Comparison of ENCODE assay signal across 8 cellular contexts in the genomic region with DNA sequence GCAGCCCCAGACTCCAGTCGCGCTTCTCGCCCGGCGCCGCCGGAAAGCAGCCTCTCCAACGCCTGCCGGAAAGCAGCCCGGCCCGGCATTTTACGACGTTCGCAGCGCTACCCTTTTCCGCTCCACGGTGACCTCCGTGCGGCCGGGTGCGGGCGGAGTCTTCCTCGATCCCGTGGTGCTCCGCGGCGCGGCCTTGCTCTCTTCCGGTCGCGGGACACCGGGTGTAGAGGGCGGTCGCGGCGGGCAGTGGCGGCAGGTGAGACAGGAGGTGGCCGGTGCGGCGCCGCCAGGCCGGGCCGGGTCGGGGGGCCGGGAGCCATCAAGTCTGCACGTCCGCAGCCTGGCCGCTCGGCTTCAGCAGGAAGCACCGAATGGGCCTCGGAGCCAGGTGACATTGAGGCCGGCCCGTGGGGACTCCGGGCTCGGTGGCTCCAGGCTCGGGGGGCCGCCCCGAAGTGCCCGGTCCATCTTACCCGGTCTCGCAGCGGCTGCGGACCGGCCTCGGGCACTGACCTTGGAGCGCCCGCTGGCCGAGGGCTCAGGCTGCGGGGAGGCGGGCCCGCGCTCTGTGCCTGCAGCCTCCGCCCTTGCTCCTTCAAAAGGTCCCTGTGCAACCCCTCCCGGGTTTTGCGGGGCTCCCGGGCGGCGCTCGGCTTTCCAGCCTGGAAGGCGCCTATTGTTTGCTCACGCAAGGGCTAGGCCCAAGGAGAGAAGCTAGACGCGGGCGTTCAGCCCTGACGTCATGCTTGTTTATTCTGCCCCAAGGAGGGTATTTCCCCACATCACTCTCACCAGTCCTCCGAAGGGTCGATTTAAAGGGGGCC. TPM values are rescaled to one million over a fixed set of nuclear protein-coding genes. Genes with fewer than 3 reads are reported as not detected.
DNase-seq lines count a peak whose midpoint lies in the region; ATAC-seq, FAIRE-seq and TF ChIP-seq lines count a peak whose summit lies in the region.

Gene COX4I1 (plus strand): TSS at position 199 of the 824 bp plus-strand sequence. CDS start 1,511 bp downstream, outside the sequence.
Gene EMC8 (minus strand): TSS at position 48 of the 824 bp plus-strand sequence. CDS start 249 bp downstream, outside the sequence.

- WGBS in right cardiac atrium = under 1% methylated on average over 87 of the region's 87 CpGs

- no peaks in the 10 kb centered on the region for H3K27me3 ChIP-seq in right cardiac atrium (ENCODE audit: control insufficient read depth, insufficient read depth)

- no peaks in the 10 kb centered on the region for H3K4me1 ChIP-seq in right cardiac atrium (ENCODE audit: control insufficient read depth, insufficient read depth, low read length)

- peak within 1 kb of the TSS; percentile 95 for H3K27ac ChIP-seq in right cardiac atrium (ENCODE audit: low read length)

- DNase-seq in NCI-H187 treated with DMSO at 0.1 percent for 48 hours (lab: John Stamatoyannopoulos, UW) (peak; percentile 56), anterior cingulate cortex (lab: John Stamatoyannopoulos, UW) (peak; percentile 54 to 96 (median 91)), right cardiac atrium (peak; percentile 97 to 99 (median 99)), pulmonary artery endothelial cell (ENCODE audit: low read depth, low spot score) (peak; percentile 64), urothelium cell line (ENCODE audit: low spot score) (peak; percentile 95)

- H3K4me3 ChIP-seq in right cardiac atrium (ENCODE audit: low read length) = peak within 1 kb of the TSS; percentile 88

- intact Hi-C loops in T-helper 2 cell treated with Interferon-gamma antibody and Interleukin-4, amounts not matched to agents 100 ng/mL and 5 ng/mL, for 36 hours (cut with micrococcal nuclease) = loop anchor here (1.0 to 10.0 kb wide), 4 partner anchors 112 to 755 kb away; partner anchors contain the start of genes GINS2 and MTHFSD
- intact Hi-C loops in right cardiac atrium (cut with DNase I) = no loop called here

- TF ChIP-seq POLR2A in GM18505 (IDR thresholded peaks at IDR 0.05; ENCODE audit: borderline replicate concordance, extremely low read depth, insufficient read depth, insufficient read length) = peak; percentile 87

- no peaks in the 10 kb centered on the region for H3K9me3 ChIP-seq in right cardiac atrium (ENCODE audit: control insufficient read depth, low read length)

- peak; percentile 58 for FAIRE-seq in urothelium cell line (lab: Jason Lieb, UNC)

- ATAC-seq in GM18505 (IDR thresholded peaks at IDR 0.05; ENCODE audit: unreplicated experiment) (peak; percentile 84), HG02970 (IDR thresholded peaks at IDR 0.05; ENCODE audit: low FRiP score, unreplicated experiment) (peak; percentile 72), right cardiac atrium (peak; percentile 97 to 98)

RNA-seq across cellular contexts. Expression of gene COX4I1, which starts in this region (rescaled TPM):
- 434 and 448 TPM in 2 replicates for total RNA-seq in T-helper 2 cell treated with Interferon-gamma antibody and Interleukin-4, amounts not matched to agents 100 ng/mL and 5 ng/mL, for 36 hours
- 1,000 to 10,000 TPM; 1,306 to 1,768 (median 1,579) TPM for total RNA-seq in right cardiac atrium
- polyA plus RNA-seq in right cardiac atrium = 4,150 TPM
- total RNA-seq in pulmonary artery endothelial cell = 424 and 604 TPM in 2 replicates

RNA-seq across cellular contexts. Expression of gene EMC8, which starts in this region (rescaled TPM):
- 30.9 and 31.9 TPM in 2 replicates for total RNA-seq in T-helper 2 cell treated with Interferon-gamma antibody and Interleukin-4, amounts not matched to agents 100 ng/mL and 5 ng/mL, for 36 hours
- 10 to 100 TPM; 18.5 to 22.0 (median 21.2) TPM for total RNA-seq in right cardiac atrium
- polyA plus RNA-seq in right cardiac atrium = 13.8 TPM
- total RNA-seq in pulmonary artery endothelial cell = 31.3 and 36.9 TPM in 2 replicates

Comparison
In these comparisons a context has a peak if more than half of its experiments do, and no peak if none do; other contexts are left out.
1. Peak in every context shown above with its lines: DNase-seq, ATAC-seq, H3K4me3 ChIP-seq and H3K27ac ChIP-seq.